ENCODE assay signal across 8 cellular contexts in genomic region chr10:70162892-70163201, GRCh38. TPM values are rescaled to one million over a fixed set of nuclear protein-coding genes. Genes with fewer than 3 reads are reported as not detected.
DNase-seq lines count a peak whose midpoint lies in the region; ATAC-seq and TF ChIP-seq lines count a peak whose summit lies in the region.

No MANE protein-coding gene starts in this region.

- WGBS in esophagus squamous epithelium, 2 donors = 22 to 56% methylated on average over 1 of the region's 1 CpG

- TF ChIP-seq POLR2A in esophagus squamous epithelium (IDR thresholded peaks at IDR 0.05) = no peak

- peaks cover 0 to 73% (median 23%) of the 10 kb centered on the region in 3 donors for H3K4me1 ChIP-seq in esophagus squamous epithelium

- no peak overlapping the region for H3K27ac ChIP-seq in esophagus squamous epithelium

- H3K36me3 ChIP-seq in esophagus squamous epithelium = peaks cover 0 to 63% (median 6%) of the 10 kb centered on the region in 3 donors

- no peaks in the 10 kb centered on the region for H3K9me3 ChIP-seq in esophagus squamous epithelium

- ATAC-seq in GM19023 (IDR thresholded peaks at IDR 0.05; ENCODE audit: unreplicated experiment) = peak; percentile 54
- peak; percentile 79 for ATAC-seq in HG03159 (IDR thresholded peaks at IDR 0.05; ENCODE audit: unreplicated experiment)

- no peaks in the 10 kb centered on the region for H3K27me3 ChIP-seq in esophagus squamous epithelium

- intact Hi-C loops in esophagus squamous epithelium (cut with DNase I) = no loop called here

- peak; percentile 53 for DNase-seq in activated T-cell treated with anti-CD3 and anti-CD28 coated beads for 48 hours (ENCODE audit: low read depth)
- DNase-seq in stimulated activated CD4-positive, alpha-beta T cell treated with anti-CD3 and anti-CD28 coated beads, Interleukin-1b, Interleukin-23, amount 100 ng/mL, for 48 hours = peak; percentile 74
- DNase-seq in NCI-H510A treated with DMSO at 0.1 percent for 48 hours (lab: John Stamatoyannopoulos, UW) = no peak
- no peak for DNase-seq in NCI-H1417 treated with DMSO at 0.1 percent for 48 hours (lab: John Stamatoyannopoulos, UW)
- DNase-seq in hypothalamus (lab: John Stamatoyannopoulos, UW) = no peak
- no peak for DNase-seq in esophagus squamous epithelium (lab: John Stamatoyannopoulos, UW)

- no peak overlapping the region for H3K4me3 ChIP-seq in esophagus squamous epithelium

- TF ChIP-seq CTCF in esophagus squamous epithelium (IDR thresholded peaks at IDR 0.05) = no peak

RNA-seq across cellular contexts. Expression of gene SAR1A, which starts 7.5 kb away (rescaled TPM):
- 10 to 100 TPM; 27.3 to 62.4 (median 45.5) TPM for total RNA-seq in esophagus squamous epithelium

RNA-seq across cellular contexts. Expression of gene TYSND1, which starts 16.3 kb away (rescaled TPM):
- 10 to 100 TPM; 16.7 to 32.4 (median 21.9) TPM for total RNA-seq in esophagus squamous epithelium

RNA-seq across cellular contexts. Expression of gene AIFM2, which starts 30.2 kb away (rescaled TPM):
- 10 to 100 TPM in 2 of 4 donors, 1 to 10 TPM in 2; 4.9 to 13.4 (median 9.3) TPM for total RNA-seq in esophagus squamous epithelium

Comparison
In these comparisons a context has a peak if more than half of its experiments do, and no peak if none do; other contexts are left out.
1. DNase-seq: peak in activated T-cell treated with anti-CD3 and anti-CD28 coated beads for 48 hours (single experiment) and stimulated activated CD4-positive, alpha-beta T cell treated with anti-CD3 and anti-CD28 coated beads, Interleukin-1b, Interleukin-23, amount 100 ng/mL, for 48 hours (single experiment); none in NCI-H510A treated with DMSO at 0.1 percent for 48 hours (single experiment), NCI-H1417 treated with DMSO at 0.1 percent for 48 hours (single experiment), hypothalamus (0 of 51) and esophagus squamous epithelium (single experiment).